Comparison of ENCODE assay signal across 8 cellular contexts in genomic region chr11:133928628-133929059, GRCh38. TPM values are rescaled to one million over a fixed set of nuclear protein-coding genes. Genes with fewer than 3 reads are reported as not detected.
DNase-seq lines count a peak whose midpoint lies in the region; ATAC-seq and TF ChIP-seq lines count a peak whose summit lies in the region.

No MANE protein-coding gene starts in this region.

- ATAC-seq in HG03439 (IDR thresholded peaks at IDR 0.05; ENCODE audit: unreplicated experiment) (no peak), GM21360 (IDR thresholded peaks at IDR 0.05; ENCODE audit: unreplicated experiment) (no peak)

- DNase-seq in DMS153 (lab: John Stamatoyannopoulos, UW) (peak; percentile 47), KBM-7 (peak; percentile 49), fibroblast of the aortic adventitia (ENCODE audit: low read depth) (peak; percentile 9), NCI-H2227 treated with DMSO at 0.1 percent for 48 hours (lab: John Stamatoyannopoulos, UW) (no peak), CD1c-positive myeloid dendritic cell (ENCODE audit: extremely low spot score) (no peak)
- DNase-seq in activated CD4-positive, alpha-beta T cell treated with anti-CD3 and anti-CD28 coated beads for 24 hours (ENCODE audit: low read depth in 2 of 2): peak; percentile 24 to 51

- no peak overlapping the region for H3K4me3 ChIP-seq in fibroblast of the aortic adventitia (ENCODE audit: low read depth, low read length)

- in situ Hi-C loops in KBM-7 (cut with MboI; ENCODE audit: low pct_unique_long_range_greater_than_20kb, low sequenced_read_pairs): loop anchor here (25.0 kb wide), 1 partner anchor 209 kb away; no protein-coding TSS in a partner anchor

- TF ChIP-seq CTCF in fibroblast of the aortic adventitia (IDR thresholded peaks at IDR 0.05; ENCODE audit: insufficient read depth, low read length): no peak

RNA-seq across cellular contexts. Expression of gene IGSF9B, which starts 28.1 kb away (rescaled TPM):
- total RNA-seq in fibroblast of the aortic adventitia (ENCODE audit: low replicate concordance): 1.7 and 3.2 TPM in 2 replicates

Comparison
In these comparisons a context has a peak if more than half of its experiments do, and no peak if none do; other contexts are left out.
1. DNase-seq: peak in DMS153 (single experiment), KBM-7 (single experiment), activated CD4-positive, alpha-beta T cell treated with anti-CD3 and anti-CD28 coated beads for 24 hours (2 of 2) and fibroblast of the aortic adventitia (single experiment); none in NCI-H2227 treated with DMSO at 0.1 percent for 48 hours (single experiment) and CD1c-positive myeloid dendritic cell (single experiment).